Comparison of ENCODE assay signal across 26 cellular contexts in genomic region chr18:39519741-39520140, GRCh38.
"Had no signal": no experiment of that assay in that cellular context is flagged by ENCODE, and none has a peak within 500 bp of the region (broad histone marks: within the 10 kb centered on the region; RNA-seq: fewer than 3 reads in every experiment).

No MANE protein-coding gene starts in this region.

- H3K27ac ChIP-seq: left ventricle myocardium inferior, ovary, sigmoid colon, stomach, testis, transverse colon, uterus had no signal

- H3K4me3 Mint-ChIP-seq: immature natural killer cell; memory B cell; naive thymus-derived CD4-positive, alpha-beta T cell; natural killer cell treated with Interleukin-12 subunit alpha and Interleukin-12 subunit beta and Interleukin-15 and Interleukin-18, amount 100 ng/mL, for 72 hours; stimulated activated naive B cell treated with anti-CD40 and anti-IgM and Interleukin-4, amounts not matched to agents 10 μg/mL and 1 μg/mL and 100 μg/mL, for 72 hours had no signal

- H3K4me1 ChIP-seq: left ventricle myocardium inferior, sigmoid colon, stomach, testis, transverse colon, uterus had no signal

- H3K4me3 ChIP-seq: left ventricle myocardium inferior, lung, mucosa of descending colon, ovary, sigmoid colon, smooth muscle cell, stomach, testis, thyroid gland, transverse colon, uterus had no signal

- H3K36me3 ChIP-seq: left ventricle myocardium inferior, ovary, sigmoid colon, stomach, thyroid gland, transverse colon, uterus had no signal

- H3K27me3 ChIP-seq: ovary, sigmoid colon, stomach, testis, thyroid gland, transverse colon, uterus had no signal

- H3K27ac Mint-ChIP-seq: immature natural killer cell; memory B cell; naive thymus-derived CD4-positive, alpha-beta T cell; natural killer cell treated with Interleukin-12 subunit alpha and Interleukin-12 subunit beta and Interleukin-15 and Interleukin-18, amount 100 ng/mL, for 72 hours; progenitor cell of endocrine pancreas; stimulated activated naive B cell treated with anti-CD40 and anti-IgM and Interleukin-4, amounts not matched to agents 10 μg/mL and 1 μg/mL and 100 μg/mL, for 72 hours had no signal

- H3K4me2 ChIP-seq: smooth muscle cell had no signal

- DNase-seq: hypothalamus; immature natural killer cell; kidney; left ventricle myocardium inferior; midbrain; mucosa of descending colon; naive thymus-derived CD4-positive, alpha-beta T cell; ovary; retina; right cardiac atrium; sigmoid colon; stimulated activated CD4-positive, alpha-beta T cell treated with anti-CD3 and anti-CD28 coated beads, Interleukin-1b, Interleukin-23, amount 100 ng/mL, for 48 hours; stimulated activated CD4-positive, alpha-beta T cell treated with anti-CD3 and anti-CD28 coated beads, Interleukin-2, amount 100 ng/mL, for 48 hours; stimulated activated CD4-positive, alpha-beta T cell treated with anti-CD3 and anti-CD28 coated beads, Interleukin-4, amount 100 ng/mL, for 4 hours; stimulated activated naive B cell treated with anti-CD40 and anti-IgM and Interleukin-4, amounts not matched to agents 10 μg/mL and 1 μg/mL and 100 μg/mL, for 72 hours; stimulated activated naive CD8-positive, alpha-beta T cell treated with anti-CD3 and anti-CD28 coated beads, Interleukin-15, Interleukin-2, amounts not matched to agents 100 U/mL and 50 U/mL, for 24 hours; stomach; testis; thyroid gland; transverse colon; uterus had no signal

- H3K9me3 Mint-ChIP-seq: memory B cell; stimulated activated naive B cell treated with anti-CD40 and anti-IgM and Interleukin-4, amounts not matched to agents 10 μg/mL and 1 μg/mL and 100 μg/mL, for 72 hours had no signal

- H3K36me3 Mint-ChIP-seq: immature natural killer cell; memory B cell; naive thymus-derived CD4-positive, alpha-beta T cell; natural killer cell treated with Interleukin-12 subunit alpha and Interleukin-12 subunit beta and Interleukin-15 and Interleukin-18, amount 100 ng/mL, for 72 hours; stimulated activated naive B cell treated with anti-CD40 and anti-IgM and Interleukin-4, amounts not matched to agents 10 μg/mL and 1 μg/mL and 100 μg/mL, for 72 hours had no signal

- ATAC-seq: mucosa of descending colon; naive thymus-derived CD4-positive, alpha-beta T cell; natural killer cell treated with Interleukin-12 subunit alpha and Interleukin-12 subunit beta and Interleukin-15 and Interleukin-18, amount 100 ng/mL, for 72 hours; right cardiac atrium; stimulated activated naive B cell treated with anti-CD40 and anti-IgM and Interleukin-4, amounts not matched to agents 10 μg/mL and 1 μg/mL and 100 μg/mL, for 72 hours; stimulated activated naive CD8-positive, alpha-beta T cell treated with anti-CD3 and anti-CD28 coated beads, Interleukin-15, Interleukin-2, amounts not matched to agents 100 U/mL and 50 U/mL, for 24 hours had no signal

- H3K27me3 Mint-ChIP-seq: memory B cell; naive thymus-derived CD4-positive, alpha-beta T cell; natural killer cell treated with Interleukin-12 subunit alpha and Interleukin-12 subunit beta and Interleukin-15 and Interleukin-18, amount 100 ng/mL, for 72 hours; progenitor cell of endocrine pancreas; stimulated activated naive B cell treated with anti-CD40 and anti-IgM and Interleukin-4, amounts not matched to agents 10 μg/mL and 1 μg/mL and 100 μg/mL, for 72 hours had no signal

- H3K9me3 ChIP-seq: left ventricle myocardium inferior, mucosa of descending colon, ovary, sigmoid colon, stomach, testis, thyroid gland, transverse colon, uterus had no signal

- H3K4me1 Mint-ChIP-seq: immature natural killer cell; memory B cell; naive thymus-derived CD4-positive, alpha-beta T cell; stimulated activated naive B cell treated with anti-CD40 and anti-IgM and Interleukin-4, amounts not matched to agents 10 μg/mL and 1 μg/mL and 100 μg/mL, for 72 hours had no signal
